1 cellular context compared by ENCODE assay signal in genomic region chr1:43207229-43207853, GRCh38.
TF ChIP-seq lines count a peak whose summit lies in the region.

No MANE protein-coding gene starts in this region.

TF ChIP-seq in endothelial cell of umbilical vein, 7 proteins besides CTCF, POLR2A, EP300 and RAD21:
- TF ChIP-seq GATA2 (IDR thresholded peaks at IDR 0.05; ENCODE audit: insufficient read depth, insufficient read length, low read depth, low read length) (no peak), EZH2 (IDR thresholded peaks at IDR 0.05; ENCODE audit: borderline replicate concordance, low read depth, low read length, severe bottlenecking) (no peak), MAX (IDR thresholded peaks at IDR 0.05; ENCODE audit: insufficient read depth, insufficient read length) (no peak), FOS (IDR thresholded peaks at IDR 0.05; ENCODE audit: borderline replicate concordance, insufficient read depth, low read length) (no peak), JUN (IDR thresholded peaks at IDR 0.05; ENCODE audit: borderline replicate concordance, insufficient read depth, insufficient read length, low read depth) (no peak)
